Comparison of ENCODE assay signal across 8 cellular contexts in genomic region chr2:233084488-233084887, GRCh38. TPM values are rescaled to one million over a fixed set of nuclear protein-coding genes. Genes with fewer than 3 reads are reported as not detected.
DNase-seq lines count a peak whose midpoint lies in the region; TF ChIP-seq lines count a peak whose summit lies in the region.

No MANE protein-coding gene starts in this region.

- DNase-seq in activated CD8-positive, alpha-beta memory T cell treated with anti-CD3 and anti-CD28 coated beads, Interleukin-2, amount 50 U/mL, for 48 hours, result peak; percentile 63
- no peak for DNase-seq in activated CD8-positive, alpha-beta memory T cell treated with anti-CD3 and anti-CD28 coated beads, Interleukin-2, amount 50 U/mL, for 4 hours
- DNase-seq in activated CD4-positive, alpha-beta memory T cell treated with anti-CD3 and anti-CD28 coated beads, Interleukin-2, amount 10 ng/mL, durations not matched to agents 7 days and 5 days, result peak; percentile 81
- DNase-seq in islet precursor cell (peak; percentile 35), testis (peak; percentile 46), NCI-H1092 treated with DMSO at 0.1 percent for 48 hours (lab: John Stamatoyannopoulos, UW) (no peak), NCI-H1417 treated with DMSO at 0.1 percent for 48 hours (lab: John Stamatoyannopoulos, UW) (no peak), T1000 (lab: John Stamatoyannopoulos, UW) (no peak)

- peaks cover 87% of the 10 kb centered on the region for H3K4me1 Mint-ChIP-seq in activated CD4-positive, alpha-beta memory T cell treated with anti-CD3 and anti-CD28 coated beads, Interleukin-2, amount 10 ng/mL, durations not matched to agents 7 days and 5 days

- intact Hi-C loops in testis (cut with DNase I; ENCODE audit: low total_unique reads), result no loop called here

- no peaks in the 10 kb centered on the region for H3K9me3 Mint-ChIP-seq in activated CD4-positive, alpha-beta memory T cell treated with anti-CD3 and anti-CD28 coated beads, Interleukin-2, amount 10 ng/mL, durations not matched to agents 7 days and 5 days

- TF ChIP-seq POLR2A in testis (IDR thresholded peaks at IDR 0.05), result no peak

- peak overlapping the region; percentile 73 for H3K4me3 Mint-ChIP-seq in activated CD4-positive, alpha-beta memory T cell treated with anti-CD3 and anti-CD28 coated beads, Interleukin-2, amount 10 ng/mL, durations not matched to agents 7 days and 5 days

- H3K27ac Mint-ChIP-seq in activated CD4-positive, alpha-beta memory T cell treated with anti-CD3 and anti-CD28 coated beads, Interleukin-2, amount 10 ng/mL, durations not matched to agents 7 days and 5 days, result peak overlapping the region; percentile 97

- H3K4me1 ChIP-seq in testis, result no peaks in the 10 kb centered on the region

- peak overlapping the region in 1 of 2 donors; percentile 48 for H3K27ac ChIP-seq in testis

- WGBS in testis, 2 donors, result 70 to 87% methylated on average over 13 of the region's 13 CpGs

- H3K9me3 ChIP-seq in testis, result no peaks in the 10 kb centered on the region

- H3K4me3 ChIP-seq in testis, result no peak overlapping the region

- no peaks in the 10 kb centered on the region for H3K27me3 Mint-ChIP-seq in activated CD4-positive, alpha-beta memory T cell treated with anti-CD3 and anti-CD28 coated beads, Interleukin-2, amount 10 ng/mL, durations not matched to agents 7 days and 5 days

- CTCF ChIA-PET in activated CD4-positive, alpha-beta memory T cell treated with anti-CD3 and anti-CD28 coated beads, Interleukin-2, amount 10 ng/mL, durations not matched to agents 7 days and 5 days (lab: Charles Lee), result interaction anchor here (1.0 to 4.4 kb wide), 5 partner anchors 9 to 323 kb away, joined by 3 to 33 read pairs (median 4); partner anchors contain the start of gene INPP5D

- POLR2A ChIA-PET in activated CD4-positive, alpha-beta memory T cell treated with anti-CD3 and anti-CD28 coated beads, Interleukin-2, amount 10 ng/mL, durations not matched to agents 7 days and 5 days (lab: Charles Lee), result interaction anchor here (0.7 to 15.5 kb wide), 6 partner anchors 8 to 184 kb away, joined by 3 to 335 read pairs (median 18); partner anchors contain the start of genes ATG16L1 and INPP5D

- peaks cover 85% of the 10 kb centered on the region for H3K36me3 Mint-ChIP-seq in activated CD4-positive, alpha-beta memory T cell treated with anti-CD3 and anti-CD28 coated beads, Interleukin-2, amount 10 ng/mL, durations not matched to agents 7 days and 5 days (ENCODE audit: low read depth)

- H3K36me3 ChIP-seq in testis (ENCODE audit: low read depth, missing control alignments), result no peaks in the 10 kb centered on the region

- no peak for TF ChIP-seq CTCF in testis (IDR thresholded peaks at IDR 0.05)

- H3K27me3 ChIP-seq in testis, result no peaks in the 10 kb centered on the region

RNA-seq across cellular contexts. Expression of gene INPP5D, which starts 24.3 kb away (rescaled TPM):
- total RNA-seq in activated CD4-positive, alpha-beta memory T cell treated with anti-CD3 and anti-CD28 coated beads, Interleukin-2, amount 10 ng/mL, durations not matched to agents 7 days and 5 days, result 100 to 1,000 TPM; 157 to 163 TPM
- 10 to 100 TPM in 1 of 2 donors, 1 to 10 TPM in 1; 5.7 to 11.2 TPM for total RNA-seq in testis
- polyA plus RNA-seq in testis (ENCODE audit: insufficient read depth, low read depth, low replicate concordance), result 12.7 TPM

RNA-seq across cellular contexts. Expression of gene NEU2, which starts 52.0 kb away (rescaled TPM):
- not detected for total RNA-seq in activated CD4-positive, alpha-beta memory T cell treated with anti-CD3 and anti-CD28 coated beads, Interleukin-2, amount 10 ng/mL, durations not matched to agents 7 days and 5 days
- total RNA-seq in testis, result not detected
- not detected for polyA plus RNA-seq in testis (ENCODE audit: insufficient read depth, low read depth, low replicate concordance)

Comparison
In these comparisons a context has a peak if more than half of its experiments do, and no peak if none do; other contexts are left out.
1. DNase-seq: peak in activated CD8-positive, alpha-beta memory T cell treated with anti-CD3 and anti-CD28 coated beads, Interleukin-2, amount 50 U/mL, for 48 hours (single experiment), activated CD4-positive, alpha-beta memory T cell treated with anti-CD3 and anti-CD28 coated beads, Interleukin-2, amount 10 ng/mL, durations not matched to agents 7 days and 5 days (single experiment), islet precursor cell (single experiment) and testis (single experiment); none in activated CD8-positive, alpha-beta memory T cell treated with anti-CD3 and anti-CD28 coated beads, Interleukin-2, amount 50 U/mL, for 4 hours (single experiment), NCI-H1092 treated with DMSO at 0.1 percent for 48 hours (single experiment), NCI-H1417 treated with DMSO at 0.1 percent for 48 hours (single experiment) and T1000 (single experiment).
2. RNA of gene INPP5D, which starts 24.3 kb away (total RNA-seq): 157 to 163 TPM in activated CD4-positive, alpha-beta memory T cell treated with anti-CD3 and anti-CD28 coated beads, Interleukin-2, amount 10 ng/mL, durations not matched to agents 7 days and 5 days; 5.7 to 11.2 TPM in testis; every median in the first group is over 10 times any median in the second.